ENCODE assay signal across 12 cellular contexts in genomic region chr6:18302561-18303439, GRCh38. TPM values are rescaled to one million over a fixed set of nuclear protein-coding genes. Genes with fewer than 3 reads are reported as not detected.
DNase-seq lines count a peak whose midpoint lies in the region; ATAC-seq and TF ChIP-seq lines count a peak whose summit lies in the region.
"Had no signal": no experiment of that assay in that cellular context is flagged by ENCODE, and none has a peak within 500 bp of the region (broad histone marks: within the 10 kb centered on the region; RNA-seq: fewer than 3 reads in every experiment).

No MANE protein-coding gene starts in this region.

- no peaks in the 10 kb centered on the region for H3K9me3 ChIP-seq in PC-9 (ENCODE audit: insufficient read depth, low read depth)

- no peaks in the 10 kb centered on the region for H3K27me3 ChIP-seq in PC-9 (ENCODE audit: insufficient read depth, low read depth)

- no peaks in the 10 kb centered on the region; the same call in 1 of the 2 replicates for H3K4me1 ChIP-seq in PC-9 (replicated peaks; ENCODE audit: insufficient read depth)

- BruUV-seq in PC-9 (replicated peaks; lab: Mats Ljungman, UMichigan) = no TSS peak

- no peaks in the 10 kb centered on the region for H3K9me2 ChIP-seq in PC-9 (ENCODE audit: insufficient read depth)

- ATAC-seq in HG02798 (IDR thresholded peaks at IDR 0.05; ENCODE audit: poor library complexity, unreplicated experiment) = peak; percentile 36
- peak; percentile 54 for ATAC-seq in left lobe of liver
- no peak for ATAC-seq in HG03025 (IDR thresholded peaks at IDR 0.05; ENCODE audit: low FRiP score, unreplicated experiment)
- ATAC-seq in GM21515 (IDR thresholded peaks at IDR 0.05; ENCODE audit: unreplicated experiment) = no peak

- H3K36me3 ChIP-seq in PC-9 (ENCODE audit: low read depth) = no peaks in the 10 kb centered on the region

- POLR2A ChIA-PET in PC-9 (lab: Charles Lee; ENCODE audit: unreplicated experiment) = no interaction called here

- no peaks in the 10 kb centered on the region for H4K20me1 ChIP-seq in PC-9 (ENCODE audit: insufficient read depth)

- H3K79me2 ChIP-seq in PC-9 (ENCODE audit: low read depth) = no peaks in the 10 kb centered on the region

- no peak overlapping the region for H2AFZ ChIP-seq in PC-9

- TF ChIP-seq CTCF in PC-9 (conservative IDR thresholded peaks at IDR 0.05) = no peak; the same call in 1 of the 2 replicates

- CTCF ChIA-PET in PC-9 (lab: Charles Lee) = no interaction called here

- H3K27ac ChIP-seq in PC-9 = no peak overlapping the region

- H3K4me3 ChIP-seq in PC-9 = no peak overlapping the region

- intact Hi-C loops in PC-9 (cut with micrococcal nuclease; ENCODE audit: unreplicated experiment) = no loop called here

- H3F3A ChIP-seq in PC-9 (ENCODE audit: insufficient read depth, low read depth) = peaks cover 3% of the 10 kb centered on the region; the same call in 1 of the 2 replicates

- no peak overlapping the region for H3K4me2 ChIP-seq in PC-9

- peak; percentile 21 for DNase-seq in DMS 273 (lab: John Stamatoyannopoulos, UW; ENCODE audit: unreplicated experiment)
- no peak for DNase-seq in DMS 273 treated with DMSO at 0.1 percent for 48 hours (lab: John Stamatoyannopoulos, UW)
- peak; percentile 8 for DNase-seq in UCSD-AML1 (lab: John Stamatoyannopoulos, UW; ENCODE audit: unreplicated experiment)
- DNase-seq in left lobe of liver (ENCODE audit: low spot score) = no peak
- DNase-seq in PC-9 = no peak
- DNase-seq: 8988T; activated T-cell treated with anti-CD3 and anti-CD28 coated beads, Interleukin-2, amount 50 U/mL, for 24 hours; central memory CD4-positive, alpha-beta T cell; NCI-H2081 had no signal

RNA-seq across cellular contexts. Expression of gene DEK, which starts 38.5 kb away (rescaled TPM):
- total RNA-seq in left lobe of liver (16.9 TPM), PC-9 (2021) (192 and 260 TPM in 2 replicates)

Comparison
In these comparisons a context has a peak if more than half of its experiments do, and no peak if none do; other contexts are left out.
1. DNase-seq: peak in DMS 273 (single experiment) and UCSD-AML1 (single experiment); none in DMS 273 treated with DMSO at 0.1 percent for 48 hours (single experiment), left lobe of liver (single experiment) and PC-9 (0 of 2).
2. ATAC-seq: peak in HG02798 (single experiment) and left lobe of liver (single experiment); none in HG03025 (single experiment) and GM21515 (single experiment).
3. RNA of gene DEK, which starts 38.5 kb away (total RNA-seq): 192 to 260 TPM in PC-9; 16.9 TPM in left lobe of liver (single experiment); every median in the first group is over 10 times any median in the second.